In genomic region chr17:8190506-8190905, GRCh38 we compare ENCODE assay signal across 8 cellular contexts. TPM values are rescaled to one million over a fixed set of nuclear protein-coding genes. Genes with fewer than 3 reads are reported as not detected.
A peak's percentile ranks its signal among the peaks of the same experiment; 100 is the strongest.
DNase-seq lines count a peak whose midpoint lies in the region; ATAC-seq and TF ChIP-seq lines count a peak whose summit lies in the region.

No MANE protein-coding gene starts in this region.

- no peaks in the 10 kb centered on the region for H3K36me3 ChIP-seq in subcutaneous abdominal adipose tissue (ENCODE audit: control insufficient read depth in 5 of 5, insufficient read depth in 5 of 5, low read length in 5 of 5)

- CTCF ChIA-PET in activated B cell treated with CpG ODN at 0.5 μM for 24 hours (lab: Charles Lee) = interaction anchor here (0.9 to 1.0 kb wide), 2 partner anchors 9 to 56 kb away, joined by 3 read pairs; no protein-coding TSS in a partner anchor
- CTCF ChIA-PET in activated CD8-positive, alpha-beta memory T cell treated with anti-CD3 and anti-CD28 coated beads, Interleukin-2, amount 10 ng/mL, durations not matched to agents 7 days and 5 days (lab: Charles Lee) = interaction anchor here (0.7 to 11.4 kb wide), 18 partner anchors 9 to 193 kb away, joined by 3 to 124 read pairs (median 4); partner anchors contain the start of gene AURKB

- WGBS in right cardiac atrium = 41% methylated on average over 6 of the region's 6 CpGs

- no peak overlapping the region for H3K4me3 Mint-ChIP-seq in T-helper 1 cell treated with Interleukin-12 subunit alpha and Interleukin-12 subunit beta and Interleukin-4 antibody, amounts not matched to agents 30 μg/mL and 1 μg/mL, for 36 hours
- H3K4me3 Mint-ChIP-seq in activated B cell treated with CpG ODN at 0.5 μM for 24 hours = no peak overlapping the region
- H3K4me3 Mint-ChIP-seq in activated CD8-positive, alpha-beta memory T cell treated with anti-CD3 and anti-CD28 coated beads, Interleukin-2, amount 10 ng/mL, durations not matched to agents 7 days and 5 days = no peak overlapping the region

- no peaks in the 10 kb centered on the region for H3K9me3 Mint-ChIP-seq in T-helper 1 cell treated with Interleukin-12 subunit alpha and Interleukin-12 subunit beta and Interleukin-4 antibody, amounts not matched to agents 30 μg/mL and 1 μg/mL, for 36 hours
- H3K9me3 Mint-ChIP-seq in activated B cell treated with CpG ODN at 0.5 μM for 24 hours = no peaks in the 10 kb centered on the region
- H3K9me3 Mint-ChIP-seq in activated CD8-positive, alpha-beta memory T cell treated with anti-CD3 and anti-CD28 coated beads, Interleukin-2, amount 10 ng/mL, durations not matched to agents 7 days and 5 days (ENCODE audit: low read depth) = no peaks in the 10 kb centered on the region

- H3K36me3 Mint-ChIP-seq in T-helper 1 cell treated with Interleukin-12 subunit alpha and Interleukin-12 subunit beta and Interleukin-4 antibody, amounts not matched to agents 30 μg/mL and 1 μg/mL, for 36 hours (ENCODE audit: low read depth) = no peaks in the 10 kb centered on the region
- no peaks in the 10 kb centered on the region for H3K36me3 Mint-ChIP-seq in activated B cell treated with CpG ODN at 0.5 μM for 24 hours (ENCODE audit: low read depth)
- no peaks in the 10 kb centered on the region for H3K36me3 Mint-ChIP-seq in activated CD8-positive, alpha-beta memory T cell treated with anti-CD3 and anti-CD28 coated beads, Interleukin-2, amount 10 ng/mL, durations not matched to agents 7 days and 5 days

- POLR2A ChIA-PET in activated B cell treated with CpG ODN at 0.5 μM for 24 hours (lab: Charles Lee) = interaction anchor here (0.6 to 12.3 kb wide), 23 partner anchors 10 to 775 kb away, joined by 3 to 365 read pairs (median 8); partner anchors contain the start of genes AURKB, CTC1, PFAS and PIK3R5

- DNase-seq in T-helper 1 cell (no peak), activated B cell treated with CpG ODN at 0.5 μM for 24 hours (no peak), right cardiac atrium (no peak)
- DNase-seq in activated CD8-positive, alpha-beta memory T cell treated with anti-CD3 and anti-CD28 coated beads, Interleukin-2, amount 10 ng/mL, durations not matched to agents 7 days and 5 days = no peak

- no peaks in the 10 kb centered on the region for H3K27me3 Mint-ChIP-seq in T-helper 1 cell treated with Interleukin-12 subunit alpha and Interleukin-12 subunit beta and Interleukin-4 antibody, amounts not matched to agents 30 μg/mL and 1 μg/mL, for 36 hours (ENCODE audit: low read depth)
- H3K27me3 Mint-ChIP-seq in activated B cell treated with CpG ODN at 0.5 μM for 24 hours = no peaks in the 10 kb centered on the region
- no peaks in the 10 kb centered on the region for H3K27me3 Mint-ChIP-seq in activated CD8-positive, alpha-beta memory T cell treated with anti-CD3 and anti-CD28 coated beads, Interleukin-2, amount 10 ng/mL, durations not matched to agents 7 days and 5 days

- H3K9me3 ChIP-seq in right cardiac atrium (ENCODE audit: control insufficient read depth, low read length) (no peaks in the 10 kb centered on the region), subcutaneous abdominal adipose tissue (ENCODE audit: control insufficient read depth in 5 of 5, low read length in 5 of 5) (peaks cover 0 to 2% (median 0%) of the 10 kb centered on the region in 5 donors)

- ATAC-seq in activated B cell treated with CpG ODN at 0.5 μM for 24 hours (ENCODE audit: low read depth) = no peak
- ATAC-seq in right cardiac atrium = no peak
- ATAC-seq in GM21515 (IDR thresholded peaks at IDR 0.05; ENCODE audit: unreplicated experiment) = no peak
- ATAC-seq in GM18520 (IDR thresholded peaks at IDR 0.05; ENCODE audit: unreplicated experiment) = no peak
- no peak for ATAC-seq in activated CD8-positive, alpha-beta memory T cell treated with anti-CD3 and anti-CD28 coated beads, Interleukin-2, amount 10 ng/mL, durations not matched to agents 7 days and 5 days

- intact Hi-C loops in activated B cell treated with CpG ODN at 0.5 μM for 24 hours (cut with micrococcal nuclease) (loop anchor here (1.0 kb wide), 3 partner anchors 10 to 105 kb away; partner anchors contain the start of genes AURKB and SLC25A35), right cardiac atrium (cut with DNase I) (no loop called here)

- no peak for TF ChIP-seq CTCF in activated B cell treated with CpG ODN at 0.5 μM for 24 hours (IDR thresholded peaks at IDR 0.05)

- peaks cover 11% of the 10 kb centered on the region for H3K4me1 Mint-ChIP-seq in T-helper 1 cell treated with Interleukin-12 subunit alpha and Interleukin-12 subunit beta and Interleukin-4 antibody, amounts not matched to agents 30 μg/mL and 1 μg/mL, for 36 hours (ENCODE audit: low read depth)
- H3K4me1 Mint-ChIP-seq in activated B cell treated with CpG ODN at 0.5 μM for 24 hours = peaks cover 11% of the 10 kb centered on the region
- peaks cover 10% of the 10 kb centered on the region for H3K4me1 Mint-ChIP-seq in activated CD8-positive, alpha-beta memory T cell treated with anti-CD3 and anti-CD28 coated beads, Interleukin-2, amount 10 ng/mL, durations not matched to agents 7 days and 5 days

- H3K4me1 ChIP-seq in right cardiac atrium (ENCODE audit: control insufficient read depth, insufficient read depth, low read length) = peaks cover 9% of the 10 kb centered on the region
- H3K4me1 ChIP-seq in subcutaneous abdominal adipose tissue (ENCODE audit: control insufficient read depth in 5 of 5, insufficient read depth in 5 of 5, low read length in 5 of 5) = peaks cover 35 to 60% (median 57%) of the 10 kb centered on the region in 5 donors

- H3K27ac ChIP-seq in right cardiac atrium (ENCODE audit: low read length) (peak overlapping the region; percentile 55), subcutaneous abdominal adipose tissue (ENCODE audit: low read depth, low read length) (peak overlapping the region; percentile 55)

- H3K27ac Mint-ChIP-seq in T-helper 1 cell treated with Interleukin-12 subunit alpha and Interleukin-12 subunit beta and Interleukin-4 antibody, amounts not matched to agents 30 μg/mL and 1 μg/mL, for 36 hours = peak overlapping the region; percentile 87
- peak overlapping the region; percentile 95 for H3K27ac Mint-ChIP-seq in activated B cell treated with CpG ODN at 0.5 μM for 24 hours
- H3K27ac Mint-ChIP-seq in activated CD8-positive, alpha-beta memory T cell treated with anti-CD3 and anti-CD28 coated beads, Interleukin-2, amount 10 ng/mL, durations not matched to agents 7 days and 5 days = no peak overlapping the region

- H3K4me3 ChIP-seq in right cardiac atrium (ENCODE audit: low read length) (peak overlapping the region; percentile 15), subcutaneous abdominal adipose tissue (ENCODE audit: low read depth in 1 of 5, low read length in 5 of 5) (peak overlapping the region; percentile 31 to 81 (median 72))

- H3K27me3 ChIP-seq in right cardiac atrium (ENCODE audit: control insufficient read depth, insufficient read depth) (no peaks in the 10 kb centered on the region), subcutaneous abdominal adipose tissue (ENCODE audit: control insufficient read depth in 5 of 5, insufficient read depth in 4 of 5, low read length in 5 of 5) (peaks cover 0 to 2% (median 0%) of the 10 kb centered on the region in 5 donors)

- H3K9ac ChIP-seq in subcutaneous abdominal adipose tissue (ENCODE audit: low read length in 5 of 5) = no peak overlapping the region

RNA-seq across cellular contexts. Expression of gene BORCS6, which starts 0.5 kb away (rescaled TPM):
- total RNA-seq in activated B cell treated with CpG ODN at 0.5 μM for 24 hours (12.3 and 12.8 TPM in 2 replicates), right cardiac atrium (1 to 10 TPM; 7.0 to 9.9 (median 9.6) TPM)
- polyA plus RNA-seq in right cardiac atrium = 7.3 TPM
- 10 to 100 TPM; 14.9 to 16.8 TPM for total RNA-seq in activated CD8-positive, alpha-beta memory T cell treated with anti-CD3 and anti-CD28 coated beads, Interleukin-2, amount 10 ng/mL, durations not matched to agents 7 days and 5 days

RNA-seq across cellular contexts. Expression of gene TMEM107, which starts 14.3 kb away (rescaled TPM):
- total RNA-seq in activated B cell treated with CpG ODN at 0.5 μM for 24 hours (17.3 and 20.9 TPM in 2 replicates), right cardiac atrium (10 to 100 TPM in 2 of 4 donors, 1 to 10 TPM in 2; 7.1 to 11.4 (median 9.2) TPM)
- polyA plus RNA-seq in right cardiac atrium = 7.2 TPM
- total RNA-seq in activated CD8-positive, alpha-beta memory T cell treated with anti-CD3 and anti-CD28 coated beads, Interleukin-2, amount 10 ng/mL, durations not matched to agents 7 days and 5 days = 10 to 100 TPM; 29.9 to 61.0 TPM

RNA-seq across cellular contexts. Expression of gene AURKB, which starts 19.9 kb away (rescaled TPM):
- total RNA-seq in activated B cell treated with CpG ODN at 0.5 μM for 24 hours = 1.7 and 3.0 TPM in 2 replicates
- total RNA-seq in right cardiac atrium = 1 to 10 TPM in 2 of 4 donors, not detected in 2; 1.1 to 1.3 TPM
- 0.45 TPM for polyA plus RNA-seq in right cardiac atrium
- total RNA-seq in activated CD8-positive, alpha-beta memory T cell treated with anti-CD3 and anti-CD28 coated beads, Interleukin-2, amount 10 ng/mL, durations not matched to agents 7 days and 5 days = 100 to 1,000 TPM; 197 to 234 TPM

RNA-seq across cellular contexts. Expression of gene VAMP2, which starts 27.8 kb away (rescaled TPM):
- 82.0 and 97.7 TPM in 2 replicates for total RNA-seq in activated B cell treated with CpG ODN at 0.5 μM for 24 hours
- total RNA-seq in right cardiac atrium = 10 to 100 TPM; 68.7 to 74.9 (median 71.8) TPM
- polyA plus RNA-seq in right cardiac atrium = 50.2 TPM
- total RNA-seq in activated CD8-positive, alpha-beta memory T cell treated with anti-CD3 and anti-CD28 coated beads, Interleukin-2, amount 10 ng/mL, durations not matched to agents 7 days and 5 days = 10 to 100 TPM; 47.6 to 68.9 TPM

RNA-seq across cellular contexts. Expression of gene PER1, which starts 38.3 kb away (rescaled TPM):
- 40.7 and 45.0 TPM in 2 replicates for total RNA-seq in activated B cell treated with CpG ODN at 0.5 μM for 24 hours
- total RNA-seq in right cardiac atrium = 100 to 1,000 TPM in 3 of 4 donors, 10 to 100 TPM in 1; 96.2 to 150 (median 124) TPM
- 110 TPM for polyA plus RNA-seq in right cardiac atrium
- 10 to 100 TPM; 47.3 to 56.4 TPM for total RNA-seq in activated CD8-positive, alpha-beta memory T cell treated with anti-CD3 and anti-CD28 coated beads, Interleukin-2, amount 10 ng/mL, durations not matched to agents 7 days and 5 days

Comparison
In these comparisons a context has a peak if more than half of its experiments do, and no peak if none do; other contexts are left out.
1. RNA of gene AURKB, which starts 19.9 kb away (total RNA-seq): 197 to 234 TPM in activated CD8-positive, alpha-beta memory T cell treated with anti-CD3 and anti-CD28 coated beads, Interleukin-2, amount 10 ng/mL, durations not matched to agents 7 days and 5 days; 1.7 to 3.0 TPM in activated B cell treated with CpG ODN at 0.5 μM for 24 hours and 1.1 to 1.3 TPM in right cardiac atrium; every median in the first group is over 10 times any median in the second.